Comparison of ENCODE assay signal across 16 cellular contexts in the genomic region with DNA sequence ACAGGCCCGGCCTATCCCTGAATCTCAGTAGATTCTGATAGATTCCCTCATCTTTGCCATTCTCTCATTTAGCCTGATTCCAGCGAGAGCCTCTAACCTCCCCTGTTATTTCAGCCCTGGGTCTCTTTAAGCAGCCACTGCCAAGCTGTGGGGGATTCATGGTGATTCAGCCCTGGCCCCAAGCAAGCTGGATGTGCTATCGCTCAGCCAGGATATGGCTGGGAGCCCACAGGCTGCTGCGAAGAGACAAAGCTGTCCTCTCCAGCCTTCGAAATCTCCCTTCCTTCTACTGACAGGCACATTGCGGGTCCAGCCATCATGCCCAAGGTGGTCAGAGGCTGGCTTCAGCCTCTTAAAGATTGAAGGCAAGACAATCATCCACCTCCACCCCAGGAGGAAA.
DNase-seq lines count a peak whose midpoint lies in the region; ATAC-seq and TF ChIP-seq lines count a peak whose summit lies in the region.
"Had no signal": no experiment of that assay in that cellular context is flagged by ENCODE, and none has a peak within 500 bp of the region (broad histone marks: within the 10 kb centered on the region; RNA-seq: fewer than 3 reads in every experiment).

No MANE protein-coding gene starts in this region.

- no peaks in the 10 kb centered on the region for H3F3A ChIP-seq in GM23248 (ENCODE audit: insufficient read depth)

- intact Hi-C loops in heart left ventricle (cut with DNase I): loop anchor here in 4 of 10 donors (5.0 to 10.0 kb wide), 3 partner anchors 390 to 400 kb away; partner anchors contain the start of gene SOX9 (in 2 of the 4)
- intact Hi-C loops in prostate gland (cut with DNase I): no loop called here

- H3K27ac Mint-ChIP-seq in glutamatergic neuron (ENCODE audit: unreplicated experiment): no peak overlapping the region
- H3K27ac Mint-ChIP-seq: activated naive CD4-positive, alpha-beta T cell treated with anti-CD3 and anti-CD28 coated beads, Interleukin-2, amount 50 U/mL, for 24 hours; stimulated activated effector memory CD8-positive, alpha-beta T cell treated with anti-CD3 and anti-CD28 coated beads, Interleukin-12 subunit alpha, Interleukin-12 subunit beta, amount 100 ng/mL, for 72 hours had no signal

- H3K27me3 Mint-ChIP-seq in glutamatergic neuron (ENCODE audit: unreplicated experiment): no peaks in the 10 kb centered on the region

- no peaks in the 10 kb centered on the region for H4K20me1 ChIP-seq in GM23248 (ENCODE audit: insufficient read depth)

- H3K4me3 Mint-ChIP-seq in glutamatergic neuron (ENCODE audit: unreplicated experiment): no peak overlapping the region
- H3K4me3 Mint-ChIP-seq: activated naive CD4-positive, alpha-beta T cell treated with anti-CD3 and anti-CD28 coated beads, Interleukin-2, amount 50 U/mL, for 24 hours; stimulated activated effector memory CD8-positive, alpha-beta T cell treated with anti-CD3 and anti-CD28 coated beads, Interleukin-12 subunit alpha, Interleukin-12 subunit beta, amount 100 ng/mL, for 72 hours had no signal

- peaks cover 12% of the 10 kb centered on the region for H3K4me1 ChIP-seq in GM23248 (ENCODE audit: insufficient read depth)
- H3K4me1 ChIP-seq in heart left ventricle: peaks cover 0 to 27% (median 8%) of the 10 kb centered on the region in 12 donors
- peaks cover 8% of the 10 kb centered on the region for H3K4me1 ChIP-seq in prostate gland (replicated peaks)

- H3K36me3 Mint-ChIP-seq in glutamatergic neuron (ENCODE audit: unreplicated experiment): no peaks in the 10 kb centered on the region
- H3K36me3 Mint-ChIP-seq: activated naive CD4-positive, alpha-beta T cell treated with anti-CD3 and anti-CD28 coated beads, Interleukin-2, amount 50 U/mL, for 24 hours; stimulated activated effector memory CD8-positive, alpha-beta T cell treated with anti-CD3 and anti-CD28 coated beads, Interleukin-12 subunit alpha, Interleukin-12 subunit beta, amount 100 ng/mL, for 72 hours had no signal

- H3K9me2 ChIP-seq in GM23248 (ENCODE audit: insufficient read depth): no peaks in the 10 kb centered on the region

- H2AFZ ChIP-seq in GM23248: peak overlapping the region; percentile 77

- H3K27ac ChIP-seq in GM23248 (peak overlapping the region; percentile 28; the same call in 1 of the 2 replicates), angular gyrus (ENCODE audit: low read depth, low read length) (peak overlapping the region; percentile 90), heart left ventricle (peak overlapping the region in 5 of 12 donors; percentile 8 to 63 (median 57)), prostate gland (peak overlapping the region; percentile 32 to 44)

- WGBS in GM23248 (ENCODE audit: low coverage in 1 of 2, low lambda C conversion rate in 2 of 2, missing lambda C conversion rate in 2 of 2), 2 experiments: 44 to 48% methylated on average over 6 of the region's 6 CpGs
- 47 to 65% (median 54%) methylated on average over 6 of the region's 6 CpGs for WGBS in heart left ventricle, 4 donors
- 41% methylated on average over 6 of the region's 6 CpGs for WGBS in prostate gland

- TF ChIP-seq CTCF in heart left ventricle (IDR thresholded peaks at IDR 0.05): no peak
- TF ChIP-seq CTCF in prostate gland (IDR thresholded peaks at IDR 0.05): no peak
- TF ChIP-seq CTCF in glutamatergic neuron (IDR thresholded peaks at IDR 0.05; ENCODE audit: partially characterized antibody, unreplicated experiment): no peak
- TF ChIP-seq CTCF in GM13976 (IDR thresholded peaks at IDR 0.05; ENCODE audit: borderline replicate concordance, control extremely low read depth, extremely low read depth, insufficient read depth, missing control alignments): no peak
- TF ChIP-seq CTCF in GM10248 (IDR thresholded peaks at IDR 0.05; ENCODE audit: control extremely low read depth, extremely low read depth, low read depth, missing control alignments): no peak

- H3K36me3 ChIP-seq in GM23248 (ENCODE audit: low read depth) (no peaks in the 10 kb centered on the region), heart left ventricle (no peaks in the 10 kb centered on the region), prostate gland (no peaks in the 10 kb centered on the region)

- POLR2A ChIA-PET in GM10248 (lab: Yijun Ruan, JAX): no interaction called here

- in situ Hi-C loops in GM23248 (cut with MboI): loop anchor here (25.0 kb wide), 1 partner anchor 378 kb away; no protein-coding TSS in a partner anchor
- in situ Hi-C loops in GM13976 (cut with MboI; ENCODE audit: low sequenced_read_pairs, unreplicated experiment): no loop called here

- peak overlapping the region; percentile 45 for H3K4me2 ChIP-seq in GM23248 (ENCODE audit: unreplicated experiment)

- peaks cover 11% of the 10 kb centered on the region for H3K4me1 Mint-ChIP-seq in glutamatergic neuron (ENCODE audit: low read depth, unreplicated experiment)
- H3K4me1 Mint-ChIP-seq: activated naive CD4-positive, alpha-beta T cell treated with anti-CD3 and anti-CD28 coated beads, Interleukin-2, amount 50 U/mL, for 24 hours; stimulated activated effector memory CD8-positive, alpha-beta T cell treated with anti-CD3 and anti-CD28 coated beads, Interleukin-12 subunit alpha, Interleukin-12 subunit beta, amount 100 ng/mL, for 72 hours had no signal

- TF ChIP-seq POLR2A in heart left ventricle (IDR thresholded peaks at IDR 0.05) (no peak), prostate gland (IDR thresholded peaks at IDR 0.05) (no peak)

- H3K9me3 ChIP-seq in GM23248 (ENCODE audit: low read depth): no peaks in the 10 kb centered on the region
- H3K9me3 ChIP-seq in heart left ventricle: no peaks in the 10 kb centered on the region
- H3K9me3 ChIP-seq in prostate gland: no peaks in the 10 kb centered on the region

- peak overlapping the region; percentile 31; the same call in 1 of the 2 replicates for H3K9ac ChIP-seq in GM23248

- CTCF ChIA-PET in GM10248 (lab: Yijun Ruan, JAX): interaction anchor here (1.0 to 1.4 kb wide), 3 partner anchors 21 to 44 kb away, joined by 3 read pairs; no protein-coding TSS in a partner anchor

- H3K4me3 ChIP-seq in GM23248: peak overlapping the region; percentile 24
- no peak overlapping the region for H3K4me3 ChIP-seq in heart left ventricle
- no peak overlapping the region for H3K4me3 ChIP-seq in prostate gland
- H3K4me3 ChIP-seq: lung had no signal

- ATAC-seq in heart left ventricle: peak in 3 of 4 donors; percentile 38 to 77 (median 53)
- ATAC-seq: HCT116; stimulated activated effector memory CD8-positive, alpha-beta T cell treated with anti-CD3 and anti-CD28 coated beads, Interleukin-12 subunit alpha, Interleukin-12 subunit beta, amount 100 ng/mL, for 72 hours had no signal

- H3K27me3 ChIP-seq in GM23248 (replicated peaks; ENCODE audit: insufficient read depth): no peaks in the 10 kb centered on the region
- H3K27me3 ChIP-seq in heart left ventricle: peaks cover 0 to 12% (median 0%) of the 10 kb centered on the region in 9 donors
- H3K27me3 ChIP-seq in prostate gland (replicated peaks; ENCODE audit: insufficient read depth): no peaks in the 10 kb centered on the region

- DNase-seq in GM23248: peak; percentile 69
- peak; percentile 35 to 70 (median 67) for DNase-seq in heart left ventricle
- DNase-seq in prostate gland (ENCODE audit: low spot score): no peak
- no peak for DNase-seq in glutamatergic neuron
- no peak for DNase-seq in GM13976 (ENCODE audit: low spot score)
- DNase-seq in DMS153 treated with DMSO at 0.1 percent for 48 hours (lab: John Stamatoyannopoulos, UW; ENCODE audit: unreplicated experiment): no peak
- DNase-seq in GM10248 (ENCODE audit: extremely low spot score): no peak
- DNase-seq: activated CD4-positive, alpha-beta T cell treated with anti-CD3 and anti-CD28 coated beads, Interleukin-2, amount 50 U/mL, for 1 hour; NCI-H1930; SIG-M5; stimulated activated CD4-positive, alpha-beta T cell treated with anti-CD3 and anti-CD28 coated beads, Interleukin-12 subunit alpha, Interleukin-12 subunit beta, amount 100 ng/mL, for 4 hours had no signal

- H3K79me2 ChIP-seq in GM23248 (ENCODE audit: insufficient read depth): peaks cover 76% of the 10 kb centered on the region

- peaks cover 2% of the 10 kb centered on the region for H3K9me3 Mint-ChIP-seq in glutamatergic neuron (ENCODE audit: unreplicated experiment)
- H3K9me3 Mint-ChIP-seq: activated naive CD4-positive, alpha-beta T cell treated with anti-CD3 and anti-CD28 coated beads, Interleukin-2, amount 50 U/mL, for 24 hours; stimulated activated effector memory CD8-positive, alpha-beta T cell treated with anti-CD3 and anti-CD28 coated beads, Interleukin-12 subunit alpha, Interleukin-12 subunit beta, amount 100 ng/mL, for 72 hours had no signal

Comparison
In these comparisons a context has a peak if more than half of its experiments do, and no peak if none do; other contexts are left out.
1. DNase-seq: peak in GM23248 (single experiment) and heart left ventricle (5 of 5); none in prostate gland (single experiment), glutamatergic neuron (single experiment), GM13976 (single experiment), DMS153 treated with DMSO at 0.1 percent for 48 hours (single experiment) and GM10248 (single experiment).